8 cellular contexts compared by ENCODE assay signal in the genomic region with DNA sequence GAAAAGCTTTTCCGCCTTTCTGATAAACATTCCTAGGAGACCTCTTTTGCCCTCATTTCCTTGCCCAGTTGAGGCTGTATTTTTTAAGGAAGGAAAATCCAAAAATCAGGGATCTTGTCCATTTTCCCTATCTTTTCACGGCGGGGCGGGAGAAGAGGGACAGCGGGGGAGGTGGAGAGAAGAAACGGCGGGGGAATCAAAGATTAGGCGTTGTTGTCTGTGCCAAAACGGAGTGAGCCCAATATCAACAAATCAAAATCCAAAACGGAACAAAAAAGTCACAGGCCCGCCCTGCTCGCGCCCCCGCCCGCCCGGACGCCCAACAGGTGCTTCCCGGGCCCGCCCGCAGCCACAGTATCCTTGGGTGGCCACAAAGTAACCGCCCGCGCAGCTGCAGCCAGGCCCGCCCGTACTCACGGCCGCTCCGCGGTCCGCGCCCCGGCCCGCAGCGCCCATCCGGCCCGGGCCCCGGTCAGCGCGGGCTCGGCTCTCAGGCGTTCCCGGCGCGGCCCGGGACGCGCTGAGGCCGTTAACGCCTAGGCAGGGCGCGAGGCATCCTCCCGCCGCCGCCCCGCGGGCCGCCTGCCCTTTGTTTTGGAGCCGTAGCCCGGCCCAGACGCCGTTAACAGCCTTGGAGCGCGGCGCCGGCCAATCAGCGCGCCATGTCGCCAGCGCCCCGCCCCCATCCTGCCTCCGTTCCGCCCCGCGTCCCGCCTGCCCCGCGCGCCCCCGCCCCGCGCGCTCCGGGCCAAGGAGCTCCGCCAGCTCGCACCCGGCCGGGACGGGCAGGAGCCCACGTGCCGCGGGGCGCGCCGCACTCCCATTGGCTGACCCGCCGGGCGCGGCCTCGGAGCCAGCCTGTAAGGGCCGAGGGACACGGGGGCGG. TPM values are rescaled to one million over a fixed set of nuclear protein-coding genes. Genes with fewer than 3 reads are reported as not detected.
DNase-seq lines count a peak whose midpoint lies in the region; ATAC-seq and TF ChIP-seq lines count a peak whose summit lies in the region.

A gene with protein sequence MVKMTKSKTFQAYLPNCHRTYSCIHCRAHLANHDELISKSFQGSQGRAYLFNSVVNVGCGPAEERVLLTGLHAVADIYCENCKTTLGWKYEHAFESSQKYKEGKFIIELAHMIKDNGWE (minus strand): TSS at position 597 of the 886 bp plus-strand sequence. CDS start 25,050 bp downstream, outside the sequence.

- whole genome bisulfite sequencing in upper lobe of left lung, 2 donors: 1 to 2% methylated on average over 10 to 17 of the region's 102 CpGs

- no peaks in the 10 kb centered on the region for H3K9me3 ChIP-seq in left ventricle myocardium inferior (replicated peaks)
- H3K9me3 ChIP-seq in upper lobe of left lung: no peaks in the 10 kb centered on the region

- no peak for TF ChIP-seq EP300 in upper lobe of left lung (IDR thresholded peaks at IDR 0.05)

- peak; percentile 89 for ATAC-seq in HG02798 (IDR thresholded peaks at IDR 0.05; ENCODE audit: poor library complexity, unreplicated experiment)
- ATAC-seq in upper lobe of left lung (ENCODE audit: low FRiP score in 2 of 2): peak; percentile 98 to 99

- DNase-seq in GM13977 (ENCODE audit: low spot score): peak; percentile 98
- peak; percentile 89 for DNase-seq in NCI-H1436 (lab: John Stamatoyannopoulos, UW)
- DNase-seq in T-helper 1 cell: peak; percentile 92 to 98 (median 94)
- peak; percentile 81 to 99 (median 94) for DNase-seq in amygdala (lab: John Stamatoyannopoulos, UW)
- peak; percentile 97 for DNase-seq in left ventricle myocardium inferior
- DNase-seq in posterior vena cava (ENCODE audit: low spot score): peak; percentile 99
- DNase-seq in upper lobe of left lung: peak; percentile 97 to 100

- no peak for TF ChIP-seq CTCF in GM13977 (IDR thresholded peaks at IDR 0.05; ENCODE audit: extremely low read depth, insufficient read depth, missing control alignments)
- no peak for TF ChIP-seq CTCF in left ventricle myocardium inferior (IDR thresholded peaks at IDR 0.05; ENCODE audit: borderline replicate concordance)
- TF ChIP-seq CTCF in upper lobe of left lung (IDR thresholded peaks at IDR 0.05): peak in 2 of 6 experiments; percentile 30

- peak in 3 of 4 donors; percentile 77 to 99 (median 98) for TF ChIP-seq POLR2A in upper lobe of left lung (IDR thresholded peaks at IDR 0.05)

- in situ Hi-C loops in GM13977 (cut with MboI; ENCODE audit: low pct_unique_long_range_greater_than_20kb, low sequenced_read_pairs, unreplicated experiment): loop anchor here (10.0 kb wide), 1 partner anchor 209 kb away; no protein-coding TSS in a partner anchor

- H3K27ac ChIP-seq in left ventricle myocardium inferior (replicated peaks): peak within 1 kb of the TSS; percentile 92
- H3K27ac ChIP-seq in upper lobe of left lung: peak within 1 kb of the TSS; percentile 72 to 88 (median 79)

- intact Hi-C loops in left ventricle myocardium inferior (cut with micrococcal nuclease) (no loop called here), posterior vena cava (cut with DNase I) (no loop called here)

- H3K4me3 ChIP-seq in left ventricle myocardium inferior (peak within 1 kb of the TSS; percentile 79), upper lobe of left lung (peak within 1 kb of the TSS; percentile 49 to 85 (median 70))

- H3K36me3 ChIP-seq in left ventricle myocardium inferior (no peaks in the 10 kb centered on the region), upper lobe of left lung (no peaks in the 10 kb centered on the region)

- no peaks in the 10 kb centered on the region for H3K27me3 ChIP-seq in left ventricle myocardium inferior (ENCODE audit: low read depth)
- no peaks in the 10 kb centered on the region for H3K27me3 ChIP-seq in upper lobe of left lung

- H3K4me1 ChIP-seq in left ventricle myocardium inferior: peaks cover 19% of the 10 kb centered on the region
- H3K4me1 ChIP-seq in upper lobe of left lung: peaks cover 9 to 19% (median 13%) of the 10 kb centered on the region in 4 donors

RNA-seq across cellular contexts. Expression of the gene that starts here (rescaled TPM):
- 8.3 TPM for total RNA-seq in left ventricle myocardium inferior
- total RNA-seq in posterior vena cava: 1 to 10 TPM; 1.2 to 1.8 TPM
- total RNA-seq in upper lobe of left lung: 10 to 100 TPM in 1 of 6 donors, 1 to 10 TPM in 5; 4.4 to 11.6 (median 7.4) TPM

Comparison
In these comparisons a context has a peak if more than half of its experiments do, and no peak if none do; other contexts are left out.
1. Peak in every context shown above with its lines: DNase-seq, ATAC-seq, H3K4me3 ChIP-seq and H3K27ac ChIP-seq.